Comparison of ENCODE assay signal across 1 cellular context in genomic region chr22:23518381-23519187, GRCh38.
TF ChIP-seq lines count a peak whose summit lies in the region.

No MANE protein-coding gene starts in this region.

TF ChIP-seq in Ishikawa, 13 proteins besides CTCF, POLR2A, EP300 and RAD21 (continued from another document):
- TF ChIP-seq MAX (IDR thresholded peaks at IDR 0.05) (0 out of 2 replicates have a peak, but pooled peaks have one; percentile 25), ZBTB7A (IDR thresholded peaks at IDR 0.05; ENCODE audit: low read depth) (peak; percentile 90), USF1 (IDR thresholded peaks at IDR 0.05) (no peak)
TF ChIP-seq in Ishikawa: peak in this region for 3.
